Comparison of ENCODE assay signal across 1 cellular context in the genomic region with DNA sequence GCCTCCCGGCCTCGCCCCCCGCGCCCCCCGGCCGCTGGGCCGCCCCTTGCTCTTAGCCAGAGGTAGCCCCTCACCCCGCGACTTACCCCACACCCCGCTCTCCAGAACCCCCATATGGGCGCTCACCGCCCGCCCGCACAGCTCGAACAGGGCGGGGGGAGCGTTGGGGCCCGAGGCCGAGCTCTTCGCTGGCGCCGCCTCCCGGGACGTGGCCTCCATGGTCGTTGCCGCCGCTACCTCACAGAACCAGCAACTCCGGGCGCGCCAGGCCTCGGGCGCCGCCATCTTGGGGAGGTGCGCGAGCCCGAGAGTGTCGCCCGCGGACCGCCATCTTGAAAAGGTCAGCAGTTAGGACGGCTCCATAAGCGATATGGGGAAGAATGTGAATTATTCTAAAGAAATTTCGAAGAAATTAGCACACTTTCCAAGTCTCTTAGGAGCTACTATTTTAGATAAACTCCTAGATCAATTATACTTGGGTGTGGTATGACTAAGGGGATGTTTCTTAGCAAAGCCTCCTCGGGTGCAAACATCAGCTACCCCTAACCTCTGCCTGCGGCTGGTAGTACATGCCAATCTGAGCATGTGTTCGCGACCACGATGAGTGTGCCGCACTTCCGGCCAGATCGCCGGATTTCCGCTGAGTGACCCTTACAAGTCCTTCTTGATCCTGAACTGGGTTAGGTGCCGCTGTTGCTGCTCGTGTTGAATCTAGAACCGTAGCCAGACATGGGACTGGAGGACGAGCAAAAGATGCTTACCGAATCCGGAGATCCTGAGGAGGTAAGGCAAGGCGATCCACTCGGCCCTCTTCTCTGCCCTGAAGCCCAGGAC.
A peak's percentile ranks its signal among the peaks of the same experiment; 100 is the strongest.
TF ChIP-seq lines count a peak whose summit lies in the region.

A gene with protein sequence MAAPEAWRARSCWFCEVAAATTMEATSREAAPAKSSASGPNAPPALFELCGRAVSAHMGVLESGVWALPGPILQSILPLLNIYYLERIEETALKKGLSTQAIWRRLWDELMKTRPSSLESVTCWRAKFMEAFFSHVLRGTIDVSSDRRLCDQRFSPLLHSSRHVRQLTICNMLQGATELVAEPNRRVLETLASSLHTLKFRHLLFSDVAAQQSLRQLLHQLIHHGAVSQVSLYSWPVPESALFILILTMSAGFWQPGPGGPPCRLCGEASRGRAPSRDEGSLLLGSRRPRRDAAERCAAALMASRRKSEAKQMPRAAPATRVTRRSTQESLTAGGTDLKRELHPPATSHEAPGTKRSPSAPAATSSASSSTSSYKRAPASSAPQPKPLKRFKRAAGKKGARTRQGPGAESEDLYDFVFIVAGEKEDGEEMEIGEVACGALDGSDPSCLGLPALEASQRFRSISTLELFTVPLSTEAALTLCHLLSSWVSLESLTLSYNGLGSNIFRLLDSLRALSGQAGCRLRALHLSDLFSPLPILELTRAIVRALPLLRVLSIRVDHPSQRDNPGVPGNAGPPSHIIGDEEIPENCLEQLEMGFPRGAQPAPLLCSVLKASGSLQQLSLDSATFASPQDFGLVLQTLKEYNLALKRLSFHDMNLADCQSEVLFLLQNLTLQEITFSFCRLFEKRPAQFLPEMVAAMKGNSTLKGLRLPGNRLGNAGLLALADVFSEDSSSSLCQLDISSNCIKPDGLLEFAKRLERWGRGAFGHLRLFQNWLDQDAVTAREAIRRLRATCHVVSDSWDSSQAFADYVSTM (minus strand): TSS at position 579 of the 834 bp plus-strand sequence. CDS start 294 bp downstream, at position 285.
A gene (plus strand): TSS at position 661 of the 834 bp plus-strand sequence. CDS start 69 bp downstream, at position 730.

TF ChIP-seq in K562, 482 proteins besides CTCF, POLR2A, EP300 and RAD21 (continued from another document and continues in another):
- TF ChIP-seq, protein P1, sequence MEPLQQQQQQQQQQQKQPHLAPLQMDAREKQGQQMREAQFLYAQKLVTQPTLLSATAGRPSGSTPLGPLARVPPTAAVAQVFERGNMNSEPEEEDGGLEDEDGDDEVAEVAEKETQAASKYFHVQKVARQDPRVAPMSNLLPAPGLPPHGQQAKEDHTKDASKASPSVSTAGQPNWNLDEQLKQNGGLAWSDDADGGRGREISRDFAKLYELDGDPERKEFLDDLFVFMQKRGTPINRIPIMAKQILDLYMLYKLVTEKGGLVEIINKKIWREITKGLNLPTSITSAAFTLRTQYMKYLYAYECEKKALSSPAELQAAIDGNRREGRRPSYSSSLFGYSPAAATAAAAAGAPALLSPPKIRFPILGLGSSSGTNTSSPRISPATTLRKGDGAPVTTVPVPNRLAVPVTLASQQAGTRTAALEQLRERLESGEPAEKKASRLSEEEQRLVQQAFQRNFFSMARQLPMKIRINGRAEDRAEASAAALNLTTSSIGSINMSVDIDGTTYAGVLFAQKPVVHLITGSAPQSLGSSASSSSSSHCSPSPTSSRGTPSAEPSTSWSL (CRISPR knock-in tag; IDR thresholded peaks at IDR 0.05; ENCODE audit: borderline replicate concordance): no peak
- TF ChIP-seq NUFIP1 (IDR thresholded peaks at IDR 0.05; ENCODE audit: partially characterized antibody): peak; percentile 93
- peak; percentile 45; the same call in 1 of the 2 replicates for TF ChIP-seq MECOM (CRISPR knock-in tag; IDR thresholded peaks at IDR 0.05)
- no peak for TF ChIP-seq POLR3G (IDR thresholded peaks at IDR 0.05; ENCODE audit: extremely low read depth, insufficient read length, insufficient replicate concordance)
- peak; percentile 62; the same call in 1 of the 2 replicates for TF ChIP-seq JUN (IDR thresholded peaks at IDR 0.05; ENCODE audit: borderline replicate concordance, low read depth, low read length)
- TF ChIP-seq JUN (CRISPR knock-in tag; IDR thresholded peaks at IDR 0.05; ENCODE audit: borderline replicate concordance): no peak
- TF ChIP-seq ZNF764 (CRISPR knock-in tag; IDR thresholded peaks at IDR 0.05; ENCODE audit: low read depth): no peak
- TF ChIP-seq MCM2 (IDR thresholded peaks at IDR 0.05; ENCODE audit: low read depth): no peak
- TF ChIP-seq, protein P2, sequence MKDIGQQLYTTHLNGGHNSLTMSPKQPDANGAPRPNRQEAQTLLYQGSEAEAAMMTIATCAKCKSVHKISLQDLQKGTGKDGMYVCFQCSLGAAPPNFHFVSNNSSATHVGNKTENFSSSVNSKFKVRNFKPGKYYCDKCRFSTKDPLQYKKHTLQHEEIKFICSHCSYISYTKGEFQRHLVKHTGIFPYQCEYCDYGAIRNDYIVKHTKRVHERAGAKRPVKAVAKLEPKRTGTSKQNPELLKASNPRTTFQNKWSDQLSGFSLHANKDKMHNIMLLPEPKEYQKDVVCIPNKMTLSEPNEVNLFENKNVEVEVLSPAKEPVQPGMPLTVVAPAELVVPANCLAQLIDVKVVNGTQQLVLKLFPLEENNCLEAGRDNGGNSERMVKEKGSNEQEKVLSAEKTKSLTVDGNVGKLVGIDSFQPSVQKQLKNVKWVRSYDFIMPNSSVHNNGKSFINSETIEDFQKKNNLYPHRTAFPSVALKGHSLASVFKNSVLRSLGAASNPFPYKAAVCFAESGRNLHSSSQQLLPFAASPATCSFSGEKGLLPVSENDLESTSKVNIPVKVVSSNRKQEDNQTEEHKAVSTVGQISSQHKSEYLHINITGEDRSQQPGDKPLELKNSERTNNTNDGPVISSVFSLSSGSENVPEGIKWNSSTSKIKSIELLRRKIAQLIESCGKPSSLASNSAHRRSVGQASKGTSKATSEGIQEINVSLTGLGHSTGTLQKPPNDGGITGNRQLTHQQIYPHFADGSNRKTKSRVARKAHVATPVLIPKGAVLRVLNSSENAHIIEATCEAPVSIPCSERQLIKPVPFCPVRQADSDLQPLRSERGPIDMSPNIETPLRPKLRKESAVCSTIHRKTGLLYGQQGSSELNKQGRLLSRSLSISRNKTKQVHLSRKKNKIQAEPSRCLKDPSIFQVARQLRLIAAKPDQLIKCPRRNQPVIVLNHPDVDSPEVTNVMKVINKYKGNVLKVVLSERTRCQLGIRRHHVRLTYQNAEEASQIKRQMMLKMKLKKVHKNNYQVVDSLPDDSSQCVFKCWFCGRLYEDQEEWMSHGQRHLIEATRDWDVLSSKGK (CRISPR knock-in tag; IDR thresholded peaks at IDR 0.05): no peak
- no peak for TF ChIP-seq MTF1 (CRISPR knock-in tag; IDR thresholded peaks at IDR 0.05; ENCODE audit: borderline replicate concordance)
- TF ChIP-seq ZNF507 (tag; conservative IDR thresholded peaks at IDR 0.05): no peak
- TF ChIP-seq, protein P3, sequence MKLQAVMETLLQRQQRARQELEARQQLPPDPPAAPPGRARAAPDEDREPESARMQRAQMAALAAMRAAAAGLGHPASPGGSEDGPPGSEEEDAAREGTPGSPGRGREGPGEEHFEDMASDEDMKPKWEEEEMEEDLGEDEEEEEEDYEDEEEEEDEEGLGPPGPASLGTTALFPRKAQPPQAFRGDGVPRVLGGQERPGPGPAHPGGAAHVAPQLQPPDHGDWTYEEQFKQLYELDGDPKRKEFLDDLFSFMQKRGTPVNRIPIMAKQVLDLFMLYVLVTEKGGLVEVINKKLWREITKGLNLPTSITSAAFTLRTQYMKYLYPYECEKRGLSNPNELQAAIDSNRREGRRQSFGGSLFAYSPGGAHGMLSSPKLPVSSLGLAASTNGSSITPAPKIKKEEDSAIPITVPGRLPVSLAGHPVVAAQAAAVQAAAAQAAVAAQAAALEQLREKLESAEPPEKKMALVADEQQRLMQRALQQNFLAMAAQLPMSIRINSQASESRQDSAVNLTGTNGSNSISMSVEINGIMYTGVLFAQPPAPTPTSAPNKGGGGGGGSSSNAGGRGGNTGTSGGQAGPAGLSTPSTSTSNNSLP (IDR thresholded peaks at IDR 0.05; ENCODE audit: borderline replicate concordance, low read depth, low read length): peak; percentile 84; the same call in 1 of the 2 replicates
- no peak for TF ChIP-seq TSC22D4 (tag; IDR thresholded peaks at IDR 0.05)
- TF ChIP-seq, protein P4, sequence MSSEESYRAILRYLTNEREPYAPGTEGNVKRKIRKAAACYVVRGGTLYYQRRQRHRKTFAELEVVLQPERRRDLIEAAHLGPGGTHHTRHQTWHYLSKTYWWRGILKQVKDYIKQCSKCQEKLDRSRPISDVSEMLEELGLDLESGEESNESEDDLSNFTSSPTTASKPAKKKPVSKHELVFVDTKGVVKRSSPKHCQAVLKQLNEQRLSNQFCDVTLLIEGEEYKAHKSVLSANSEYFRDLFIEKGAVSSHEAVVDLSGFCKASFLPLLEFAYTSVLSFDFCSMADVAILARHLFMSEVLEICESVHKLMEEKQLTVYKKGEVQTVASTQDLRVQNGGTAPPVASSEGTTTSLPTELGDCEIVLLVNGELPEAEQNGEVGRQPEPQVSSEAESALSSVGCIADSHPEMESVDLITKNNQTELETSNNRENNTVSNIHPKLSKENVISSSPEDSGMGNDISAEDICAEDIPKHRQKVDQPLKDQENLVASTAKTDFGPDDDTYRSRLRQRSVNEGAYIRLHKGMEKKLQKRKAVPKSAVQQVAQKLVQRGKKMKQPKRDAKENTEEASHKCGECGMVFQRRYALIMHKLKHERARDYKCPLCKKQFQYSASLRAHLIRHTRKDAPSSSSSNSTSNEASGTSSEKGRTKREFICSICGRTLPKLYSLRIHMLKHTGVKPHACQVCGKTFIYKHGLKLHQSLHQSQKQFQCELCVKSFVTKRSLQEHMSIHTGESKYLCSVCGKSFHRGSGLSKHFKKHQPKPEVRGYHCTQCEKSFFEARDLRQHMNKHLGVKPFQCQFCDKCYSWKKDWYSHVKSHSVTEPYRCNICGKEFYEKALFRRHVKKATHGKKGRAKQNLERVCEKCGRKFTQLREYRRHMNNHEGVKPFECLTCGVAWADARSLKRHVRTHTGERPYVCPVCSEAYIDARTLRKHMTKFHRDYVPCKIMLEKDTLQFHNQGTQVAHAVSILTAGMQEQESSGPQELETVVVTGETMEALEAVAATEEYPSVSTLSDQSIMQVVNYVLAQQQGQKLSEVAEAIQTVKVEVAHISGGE (CRISPR knock-in tag; IDR thresholded peaks at IDR 0.05): peak in 2 of 3 experiments; percentile 62 to 93; a peak in 4 of 6 replicates
- no peak for TF ChIP-seq ELF4 (CRISPR knock-in tag; IDR thresholded peaks at IDR 0.05)
- TF ChIP-seq, protein P5, sequence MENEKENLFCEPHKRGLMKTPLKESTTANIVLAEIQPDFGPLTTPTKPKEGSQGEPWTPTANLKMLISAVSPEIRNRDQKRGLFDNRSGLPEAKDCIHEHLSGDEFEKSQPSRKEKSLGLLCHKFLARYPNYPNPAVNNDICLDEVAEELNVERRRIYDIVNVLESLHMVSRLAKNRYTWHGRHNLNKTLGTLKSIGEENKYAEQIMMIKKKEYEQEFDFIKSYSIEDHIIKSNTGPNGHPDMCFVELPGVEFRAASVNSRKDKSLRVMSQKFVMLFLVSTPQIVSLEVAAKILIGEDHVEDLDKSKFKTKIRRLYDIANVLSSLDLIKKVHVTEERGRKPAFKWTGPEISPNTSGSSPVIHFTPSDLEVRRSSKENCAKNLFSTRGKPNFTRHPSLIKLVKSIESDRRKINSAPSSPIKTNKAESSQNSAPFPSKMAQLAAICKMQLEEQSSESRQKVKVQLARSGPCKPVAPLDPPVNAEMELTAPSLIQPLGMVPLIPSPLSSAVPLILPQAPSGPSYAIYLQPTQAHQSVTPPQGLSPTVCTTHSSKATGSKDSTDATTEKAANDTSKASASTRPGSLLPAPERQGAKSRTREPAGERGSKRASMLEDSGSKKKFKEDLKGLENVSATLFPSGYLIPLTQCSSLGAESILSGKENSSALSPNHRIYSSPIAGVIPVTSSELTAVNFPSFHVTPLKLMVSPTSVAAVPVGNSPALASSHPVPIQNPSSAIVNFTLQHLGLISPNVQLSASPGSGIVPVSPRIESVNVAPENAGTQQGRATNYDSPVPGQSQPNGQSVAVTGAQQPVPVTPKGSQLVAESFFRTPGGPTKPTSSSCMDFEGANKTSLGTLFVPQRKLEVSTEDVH (IDR thresholded peaks at IDR 0.05; ENCODE audit: low read depth, partially characterized antibody): peak; percentile 94
- no peak for TF ChIP-seq ZNF707 (CRISPR knock-in tag; conservative IDR thresholded peaks at IDR 0.05)
- TF ChIP-seq, protein P6, sequence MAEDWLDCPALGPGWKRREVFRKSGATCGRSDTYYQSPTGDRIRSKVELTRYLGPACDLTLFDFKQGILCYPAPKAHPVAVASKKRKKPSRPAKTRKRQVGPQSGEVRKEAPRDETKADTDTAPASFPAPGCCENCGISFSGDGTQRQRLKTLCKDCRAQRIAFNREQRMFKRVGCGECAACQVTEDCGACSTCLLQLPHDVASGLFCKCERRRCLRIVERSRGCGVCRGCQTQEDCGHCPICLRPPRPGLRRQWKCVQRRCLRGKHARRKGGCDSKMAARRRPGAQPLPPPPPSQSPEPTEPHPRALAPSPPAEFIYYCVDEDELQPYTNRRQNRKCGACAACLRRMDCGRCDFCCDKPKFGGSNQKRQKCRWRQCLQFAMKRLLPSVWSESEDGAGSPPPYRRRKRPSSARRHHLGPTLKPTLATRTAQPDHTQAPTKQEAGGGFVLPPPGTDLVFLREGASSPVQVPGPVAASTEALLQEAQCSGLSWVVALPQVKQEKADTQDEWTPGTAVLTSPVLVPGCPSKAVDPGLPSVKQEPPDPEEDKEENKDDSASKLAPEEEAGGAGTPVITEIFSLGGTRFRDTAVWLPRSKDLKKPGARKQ (CRISPR knock-in tag; IDR thresholded peaks at IDR 0.05): no peak
- TF ChIP-seq SMARCB1 (IDR thresholded peaks at IDR 0.05; ENCODE audit: insufficient read length, low read depth): no peak
- TF ChIP-seq, protein P7, sequence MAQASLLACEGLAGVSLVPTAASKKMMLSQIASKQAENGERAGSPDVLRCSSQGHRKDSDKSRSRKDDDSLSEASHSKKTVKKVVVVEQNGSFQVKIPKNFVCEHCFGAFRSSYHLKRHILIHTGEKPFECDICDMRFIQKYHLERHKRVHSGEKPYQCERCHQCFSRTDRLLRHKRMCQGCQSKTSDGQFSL (CRISPR knock-in tag; IDR thresholded peaks at IDR 0.05): no peak
- TF ChIP-seq, protein P7 (tag; IDR thresholded peaks at IDR 0.05): no peak; a peak in 1 of 4 replicates
- TF ChIP-seq RBFOX2 (IDR thresholded peaks at IDR 0.05; ENCODE audit: low read depth, low read length): peak; percentile 92
- TF ChIP-seq PTBP1 (IDR thresholded peaks at IDR 0.05; ENCODE audit: low read depth, low read length): no peak
